ENCODE assay signal across 1 cellular context in genomic region chr20:56429496-56429895, GRCh38.
TF ChIP-seq lines count a peak whose summit lies in the region.

No MANE protein-coding gene starts in this region.

TF ChIP-seq in IMR-90, 13 proteins besides CTCF, POLR2A, EP300 and RAD21 (continued from another document):
- TF ChIP-seq USF2 (IDR thresholded peaks at IDR 0.05; ENCODE audit: low read depth, low read length) (no peak), CEBPB (IDR thresholded peaks at IDR 0.05; ENCODE audit: low read depth, low read length) (no peak)
TF ChIP-seq in IMR-90: peak in this region for 4.
